In the genomic region with DNA sequence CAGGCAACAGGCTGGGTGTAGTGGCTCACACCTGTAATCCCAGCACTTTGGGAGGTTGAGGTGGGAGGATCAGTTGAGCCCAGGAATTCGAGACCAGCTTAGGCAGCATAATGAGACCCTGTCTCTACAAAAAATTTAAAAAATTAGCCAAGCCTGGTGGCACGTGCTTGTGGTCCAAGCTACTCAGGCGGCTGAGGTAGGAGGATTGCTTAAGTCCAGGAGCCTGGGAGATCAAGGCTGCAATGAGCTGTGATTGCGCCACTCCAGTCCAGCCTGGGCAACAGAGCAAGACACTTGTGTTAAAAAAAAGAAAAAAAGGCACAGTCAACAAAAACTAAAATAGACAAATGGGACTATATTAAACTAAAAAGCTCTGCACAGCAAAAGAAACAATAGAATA, we compare ENCODE assay signal across 1 cellular context.
TF ChIP-seq lines count a peak whose summit lies in the region.

No MANE protein-coding gene starts in this region.

TF ChIP-seq in IMR-90, 13 proteins besides CTCF, POLR2A, EP300 and RAD21:
- TF ChIP-seq MXI1 (IDR thresholded peaks at IDR 0.05; ENCODE audit: borderline replicate concordance, low read depth, low read length) (no peak), MAZ (IDR thresholded peaks at IDR 0.05; ENCODE audit: borderline replicate concordance, low read depth, low read length) (no peak), BHLHE40 (IDR thresholded peaks at IDR 0.05; ENCODE audit: low read depth, low read length) (no peak), CEBPB (IDR thresholded peaks at IDR 0.05; ENCODE audit: low read depth, low read length) (peak; percentile 34; the same call in 1 of the 2 replicates), NFE2L2 (IDR thresholded peaks at IDR 0.05; ENCODE audit: low read depth, low read length) (no peak), SMC3 (IDR thresholded peaks at IDR 0.05; ENCODE audit: low read depth, low read length) (no peak), RFX5 (IDR thresholded peaks at IDR 0.05; ENCODE audit: low read depth, low read length) (no peak)
